ENCODE assay signal across 1 cellular context in genomic region chr6:126339796-126340750, GRCh38.
TF ChIP-seq lines count a peak whose summit lies in the region.

TSS of gene CENPW (plus strand) at chr6:126340115. CDS start at chr6:126340274, 159 bp downstream.

TF ChIP-seq in K562, 482 proteins besides CTCF, POLR2A, EP300 and RAD21 (continued from another document and continues in another):
- peak in 1 of 2 experiments; percentile 32 for TF ChIP-seq E2F6 (IDR thresholded peaks at IDR 0.05; ENCODE audit: borderline replicate concordance in 1 of 2, extremely low read depth in 1 of 2, insufficient read depth in 1 of 2, insufficient read length in 1 of 2, low read depth in 1 of 2, low read length in 1 of 2, poor library complexity in 1 of 2, severe bottlenecking in 1 of 2)
- peak; percentile 96 for TF ChIP-seq C11orf30 (IDR thresholded peaks at IDR 0.05; ENCODE audit: low read depth)
- peak; percentile 75; the same call in 1 of the 2 replicates for TF ChIP-seq CBX1 (IDR thresholded peaks at IDR 0.05; ENCODE audit: low read depth)
- TF ChIP-seq MNT (conservative IDR thresholded peaks at IDR 0.05), result peak; percentile 49 to 88; a peak in 3 of 4 replicates
- peak; percentile 67 for TF ChIP-seq ETS1 (conservative IDR thresholded peaks at IDR 0.05; ENCODE audit: control insufficient read depth, low read depth, low read length)
- TF ChIP-seq ZNF518B (CRISPR knock-in tag; IDR thresholded peaks at IDR 0.05), result no peak
- peak; percentile 99 for TF ChIP-seq ATF7 (IDR thresholded peaks at IDR 0.05)
- TF ChIP-seq ETS2 (tag; IDR thresholded peaks at IDR 0.05; ENCODE audit: borderline replicate concordance, poor library complexity, severe bottlenecking), result no peak
- peak in 1 of 2 experiments; percentile 76; a peak in 1 of 4 replicates for TF ChIP-seq MLLT1 (IDR thresholded peaks at IDR 0.05)
- no peak for TF ChIP-seq ESRRB (CRISPR knock-in tag; IDR thresholded peaks at IDR 0.05; ENCODE audit: borderline replicate concordance)
- peak; percentile 40; the same call in 1 of the 2 replicates for TF ChIP-seq TEAD4 (IDR thresholded peaks at IDR 0.05; ENCODE audit: low read length)
- TF ChIP-seq TEAD4 (CRISPR knock-in tag; IDR thresholded peaks at IDR 0.05; ENCODE audit: borderline replicate concordance), result no peak
- TF ChIP-seq HNRNPLL (IDR thresholded peaks at IDR 0.05; ENCODE audit: low read depth, low read length, poor library complexity, severe bottlenecking), result peak; percentile 79
- TF ChIP-seq ZFX (CRISPR knock-in tag; IDR thresholded peaks at IDR 0.05), result peak; percentile 62
- peak; percentile 81 for TF ChIP-seq TAF1 (IDR thresholded peaks at IDR 0.05; ENCODE audit: control insufficient read depth, extremely low read depth, insufficient read depth, low read length, severe bottlenecking)
- peak; percentile 80 for TF ChIP-seq HDAC2 (IDR thresholded peaks at IDR 0.05)
- no peak for TF ChIP-seq SNIP1 (IDR thresholded peaks at IDR 0.05; ENCODE audit: low read depth)
- TF ChIP-seq RBM14 (IDR thresholded peaks at IDR 0.05; ENCODE audit: borderline replicate concordance, insufficient read depth, low read depth, low read length), result no peak
- peak; percentile 92 for TF ChIP-seq CXXC5 (CRISPR knock-in tag; IDR thresholded peaks at IDR 0.05)
- TF ChIP-seq NKRF (IDR thresholded peaks at IDR 0.05; ENCODE audit: borderline replicate concordance), result peak; percentile 96
- TF ChIP-seq POLR2AphosphoS5 (IDR thresholded peaks at IDR 0.05; ENCODE audit: control insufficient read depth, insufficient read depth, low read depth, low read length), result peak; percentile 89
- TF ChIP-seq KHSRP (IDR thresholded peaks at IDR 0.05), result peak; percentile 88
- TF ChIP-seq PCBP2 (IDR thresholded peaks at IDR 0.05; ENCODE audit: low read depth, low read length, poor library complexity, severe bottlenecking), result no peak
- peak; percentile 96 for TF ChIP-seq RBBP5 (IDR thresholded peaks at IDR 0.05; ENCODE audit: borderline replicate concordance, insufficient read depth, low read length, poor library complexity, severe bottlenecking)
- TF ChIP-seq NFE2 (IDR thresholded peaks at IDR 0.05; ENCODE audit: low read depth), result 0 out of 2 replicates have a peak, but pooled peaks have one; percentile 21
- peak; percentile 90 for TF ChIP-seq NBN (IDR thresholded peaks at IDR 0.05; ENCODE audit: low read depth)
- 0 out of 2 replicates have a peak, but pooled peaks have one; percentile 34 for TF ChIP-seq FOXK1 (CRISPR knock-in tag; IDR thresholded peaks at IDR 0.05; ENCODE audit: borderline replicate concordance)
- TF ChIP-seq ZBTB12 (CRISPR knock-in tag; IDR thresholded peaks at IDR 0.05), result peak; percentile 98
- peak; percentile 46; the same call in 1 of the 2 replicates for TF ChIP-seq CEBPG (CRISPR knock-in tag; IDR thresholded peaks at IDR 0.05)
- TF ChIP-seq CEBPG (tag; conservative IDR thresholded peaks at IDR 0.05 in 1 of 2, IDR thresholded peaks at IDR 0.05 in 1 of 2), result no peak
- 0 out of 2 replicates have a peak, but pooled peaks have one; percentile 19 for TF ChIP-seq MAX (CRISPR knock-in tag; IDR thresholded peaks at IDR 0.05)
- TF ChIP-seq XRCC5 (IDR thresholded peaks at IDR 0.05; ENCODE audit: low read depth, low read length), result peak; percentile 74; the same call in 1 of the 2 replicates
- TF ChIP-seq ZBTB40 (IDR thresholded peaks at IDR 0.05), result no peak
- no peak for TF ChIP-seq ZBTB40 (CRISPR knock-in tag; IDR thresholded peaks at IDR 0.05)
- peak; percentile 46; the same call in 1 of the 2 replicates for TF ChIP-seq MXI1 (IDR thresholded peaks at IDR 0.05; ENCODE audit: low read depth, low read length)
- TF ChIP-seq SMAD2 (IDR thresholded peaks at IDR 0.05; ENCODE audit: low read depth, low read length), result no peak
